18 cellular contexts compared by ENCODE assay signal in the genomic region with DNA sequence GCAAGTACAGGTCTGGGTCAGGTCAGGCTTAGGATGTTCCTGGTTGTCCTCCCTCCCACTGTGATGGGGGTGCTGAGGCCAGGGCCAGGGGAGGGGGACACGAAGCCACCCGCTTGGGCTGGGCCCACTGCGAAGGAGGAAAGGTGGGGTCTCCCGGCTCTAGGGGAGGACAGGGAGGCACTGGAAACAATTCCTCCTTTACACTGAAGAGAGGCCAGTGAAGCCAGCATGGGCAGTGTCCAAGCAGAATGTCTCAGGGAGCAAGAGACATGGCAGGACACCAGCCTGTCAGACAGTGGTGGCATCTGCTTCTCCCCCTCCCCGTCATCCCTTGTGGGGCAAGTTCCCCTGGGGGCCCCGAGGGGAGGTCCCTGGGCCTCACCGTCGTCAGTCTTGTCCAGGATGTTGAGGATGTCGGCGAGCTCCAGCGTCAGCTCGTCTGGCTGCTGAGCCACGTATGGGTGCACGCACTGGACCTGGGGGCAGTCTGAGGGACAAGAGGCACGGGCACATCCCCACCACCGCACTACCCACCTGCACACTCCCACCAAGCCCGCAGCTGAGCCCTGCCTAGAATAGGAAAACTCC. TPM values are rescaled to one million over a fixed set of nuclear protein-coding genes. Genes with fewer than 3 reads are reported as not detected.
A peak's percentile ranks its signal among the peaks of the same experiment; 100 is the strongest.
DNase-seq lines count a peak whose midpoint lies in the region; ATAC-seq and TF ChIP-seq lines count a peak whose summit lies in the region.
"Had no signal": no experiment of that assay in that cellular context is flagged by ENCODE, and none has a peak within 500 bp of the region (broad histone marks: within the 10 kb centered on the region; RNA-seq: fewer than 3 reads in every experiment).

No MANE protein-coding gene starts in this region.

- intact Hi-C loops in natural killer cell (cut with micrococcal nuclease), result no loop called here

- no peak overlapping the region for H2BK12ac ChIP-seq in trophoblast cell (ENCODE audit: low read length)

- no peaks in the 10 kb centered on the region for H3K79me1 ChIP-seq in trophoblast cell (ENCODE audit: low read length)

- peak overlapping the region; percentile 16 for H4K12ac ChIP-seq in trophoblast cell (ENCODE audit: low read depth, low read length)

- H3K36me3 ChIP-seq in trophoblast cell (ENCODE audit: control insufficient read depth in 1 of 2, insufficient read depth in 2 of 2, low read length in 2 of 2), result no peaks in the 10 kb centered on the region
- H3K36me3 ChIP-seq: HAP-1 had no signal

- H3K4ac ChIP-seq in trophoblast cell (ENCODE audit: low read depth, low read length), result no peak overlapping the region

- no peak for ATAC-seq in natural killer cell treated with Interleukin-12 subunit alpha and Interleukin-12 subunit beta and Interleukin-15 and Interleukin-18, amount 100 ng/mL, for 72 hours
- ATAC-seq in natural killer cell, result no peak
- no peak for ATAC-seq in GM21423 (IDR thresholded peaks at IDR 0.05; ENCODE audit: unreplicated experiment)
- no peak for ATAC-seq in HG03460 (IDR thresholded peaks at IDR 0.05; ENCODE audit: unreplicated experiment)
- ATAC-seq: K562, PC-3 had no signal

- no peak overlapping the region for H4K91ac ChIP-seq in trophoblast cell (ENCODE audit: low read depth, low read length)

- H2BK5ac ChIP-seq in trophoblast cell (ENCODE audit: low read depth, low read length, poor library complexity), result no peak overlapping the region

- H3K27me3 Mint-ChIP-seq in natural killer cell treated with Interleukin-12 subunit alpha and Interleukin-12 subunit beta and Interleukin-15 and Interleukin-18, amount 100 ng/mL, for 72 hours, result peaks cover 0 to 3% of the 10 kb centered on the region in 2 donors
- no peaks in the 10 kb centered on the region for H3K27me3 Mint-ChIP-seq in natural killer cell (ENCODE audit: low read depth in 2 of 2)
- peaks cover 7% of the 10 kb centered on the region for H3K27me3 Mint-ChIP-seq in activated T-cell treated with anti-CD3 and anti-CD28 coated beads, Interleukin-2, amount 50 U/mL, for 24 hours

- H3K4me1 Mint-ChIP-seq in natural killer cell treated with Interleukin-12 subunit alpha and Interleukin-12 subunit beta and Interleukin-15 and Interleukin-18, amount 100 ng/mL, for 72 hours (ENCODE audit: low read depth in 2 of 2), result no peaks in the 10 kb centered on the region
- H3K4me1 Mint-ChIP-seq in natural killer cell, result no peaks in the 10 kb centered on the region
- H3K4me1 Mint-ChIP-seq in activated T-cell treated with anti-CD3 and anti-CD28 coated beads, Interleukin-2, amount 50 U/mL, for 24 hours (ENCODE audit: low read depth), result no peaks in the 10 kb centered on the region

- H3K4me3 Mint-ChIP-seq in natural killer cell treated with Interleukin-12 subunit alpha and Interleukin-12 subunit beta and Interleukin-15 and Interleukin-18, amount 100 ng/mL, for 72 hours, result no peak overlapping the region
- no peak overlapping the region for H3K4me3 Mint-ChIP-seq in natural killer cell
- no peak overlapping the region for H3K4me3 Mint-ChIP-seq in activated T-cell treated with anti-CD3 and anti-CD28 coated beads, Interleukin-2, amount 50 U/mL, for 24 hours

- no peak overlapping the region for H4K8ac ChIP-seq in trophoblast cell (ENCODE audit: low read depth, low read length)

- H3K18ac ChIP-seq in trophoblast cell (ENCODE audit: low read length), result no peak overlapping the region

- H3K27ac ChIP-seq in layer of hippocampus (ENCODE audit: low read depth, low read length) (peak overlapping the region; percentile 25), trophoblast cell (ENCODE audit: low read depth, low read length) (no peak overlapping the region)
- H3K27ac ChIP-seq: SJSA1 had no signal

- H2AK5ac ChIP-seq in trophoblast cell (ENCODE audit: low read length), result no peak overlapping the region

- H3K9ac ChIP-seq in trophoblast cell (ENCODE audit: low read length), result no peak overlapping the region

- peaks cover 0 to 11% of the 10 kb centered on the region in 2 experiments for H3K4me1 ChIP-seq in trophoblast cell (ENCODE audit: control insufficient read depth in 1 of 2, insufficient read depth in 2 of 2, low read length in 2 of 2)
- H3K4me1 ChIP-seq: SJSA1 had no signal

- no peak overlapping the region for H3K27ac Mint-ChIP-seq in natural killer cell treated with Interleukin-12 subunit alpha and Interleukin-12 subunit beta and Interleukin-15 and Interleukin-18, amount 100 ng/mL, for 72 hours
- H3K27ac Mint-ChIP-seq in natural killer cell, result no peak overlapping the region
- H3K27ac Mint-ChIP-seq in activated T-cell treated with anti-CD3 and anti-CD28 coated beads, Interleukin-2, amount 50 U/mL, for 24 hours, result no peak overlapping the region

- H2AFZ ChIP-seq in trophoblast cell (ENCODE audit: insufficient read depth, low read length, poor library complexity), result no peak overlapping the region

- no peak overlapping the region for H2BK120ac ChIP-seq in trophoblast cell (ENCODE audit: insufficient read depth, low read length, poor library complexity)

- peak; percentile 37 for DNase-seq in natural killer cell treated with Interleukin-12 subunit alpha and Interleukin-12 subunit beta and Interleukin-15 and Interleukin-18, amount 100 ng/mL, for 72 hours (ENCODE audit: low spot score)
- DNase-seq in natural killer cell (no peak), trophoblast cell (no peak), iPS-NIHi7 (ENCODE audit: extremely low spot score) (no peak)
- DNase-seq in activated T-cell treated with anti-CD3 and anti-CD28 coated beads, Interleukin-2, amount 50 U/mL, for 24 hours, result no peak
- DNase-seq: COR-L47, DMS153, MV-4-11, NCI-H1417, NCI-H1930, NCI-H446 treated with DMSO at 0.1 percent for 48 hours, PC-3 had no signal

- no peaks in the 10 kb centered on the region for H3K36me3 Mint-ChIP-seq in natural killer cell treated with Interleukin-12 subunit alpha and Interleukin-12 subunit beta and Interleukin-15 and Interleukin-18, amount 100 ng/mL, for 72 hours
- H3K36me3 Mint-ChIP-seq in natural killer cell, result no peaks in the 10 kb centered on the region
- H3K36me3 Mint-ChIP-seq in activated T-cell treated with anti-CD3 and anti-CD28 coated beads, Interleukin-2, amount 50 U/mL, for 24 hours (ENCODE audit: low read depth), result no peaks in the 10 kb centered on the region

- H3K23ac ChIP-seq in trophoblast cell (ENCODE audit: low read length), result no peak overlapping the region

- no peak for TF ChIP-seq CTCF in natural killer cell (IDR thresholded peaks at IDR 0.05)

- H3K4me3 ChIP-seq in trophoblast cell (ENCODE audit: low read depth, low read length), result no peak overlapping the region
- H3K4me3 ChIP-seq: HAP-1, K562, SJSA1 had no signal

- no peaks in the 10 kb centered on the region for H3K9me3 ChIP-seq in trophoblast cell (ENCODE audit: insufficient read depth, low read depth, low read length)
- H3K9me3 ChIP-seq: HAP-1, SJSA1 had no signal

- H3K27me3 ChIP-seq in layer of hippocampus (ENCODE audit: control insufficient read depth, insufficient read depth, low read length) (no peaks in the 10 kb centered on the region), trophoblast cell (ENCODE audit: insufficient read depth, low read length) (peaks cover 12% of the 10 kb centered on the region)
- H3K27me3 ChIP-seq: SJSA1 had no signal

- no peaks in the 10 kb centered on the region for H3K79me2 ChIP-seq in trophoblast cell (ENCODE audit: control insufficient read depth, insufficient read depth, low read length, poor library complexity)

- no peaks in the 10 kb centered on the region for H3K9me3 Mint-ChIP-seq in natural killer cell treated with Interleukin-12 subunit alpha and Interleukin-12 subunit beta and Interleukin-15 and Interleukin-18, amount 100 ng/mL, for 72 hours
- H3K9me3 Mint-ChIP-seq in natural killer cell, result no peaks in the 10 kb centered on the region
- no peaks in the 10 kb centered on the region for H3K9me3 Mint-ChIP-seq in activated T-cell treated with anti-CD3 and anti-CD28 coated beads, Interleukin-2, amount 50 U/mL, for 24 hours

- WGBS in trophoblast cell (ENCODE audit: extremely low coverage, insufficient coverage, insufficient read length), result no CpG with 5 or more reads among the region's 17 CpGs

- H3K4me2 ChIP-seq in trophoblast cell (ENCODE audit: low read length), result no peak overlapping the region

- H3K14ac ChIP-seq in trophoblast cell (ENCODE audit: low read length), result no peak overlapping the region

RNA-seq across cellular contexts. Expression of a gene that starts 10.8 kb away (rescaled TPM):
- total RNA-seq in natural killer cell treated with Interleukin-12 subunit alpha and Interleukin-12 subunit beta and Interleukin-15 and Interleukin-18, amount 100 ng/mL, for 72 hours, result 1 to 10 TPM; 1.5 TPM
- total RNA-seq in natural killer cell, result 1 to 10 TPM in 1 of 3 donors, under 1 TPM in 2; 0.47 to 1.0 (median 0.98) TPM
- polyA plus RNA-seq in trophoblast cell (2013), result 2.8 and 3.2 TPM in 2 replicates
